Comparison of ENCODE assay signal across 9 cellular contexts in the genomic region with DNA sequence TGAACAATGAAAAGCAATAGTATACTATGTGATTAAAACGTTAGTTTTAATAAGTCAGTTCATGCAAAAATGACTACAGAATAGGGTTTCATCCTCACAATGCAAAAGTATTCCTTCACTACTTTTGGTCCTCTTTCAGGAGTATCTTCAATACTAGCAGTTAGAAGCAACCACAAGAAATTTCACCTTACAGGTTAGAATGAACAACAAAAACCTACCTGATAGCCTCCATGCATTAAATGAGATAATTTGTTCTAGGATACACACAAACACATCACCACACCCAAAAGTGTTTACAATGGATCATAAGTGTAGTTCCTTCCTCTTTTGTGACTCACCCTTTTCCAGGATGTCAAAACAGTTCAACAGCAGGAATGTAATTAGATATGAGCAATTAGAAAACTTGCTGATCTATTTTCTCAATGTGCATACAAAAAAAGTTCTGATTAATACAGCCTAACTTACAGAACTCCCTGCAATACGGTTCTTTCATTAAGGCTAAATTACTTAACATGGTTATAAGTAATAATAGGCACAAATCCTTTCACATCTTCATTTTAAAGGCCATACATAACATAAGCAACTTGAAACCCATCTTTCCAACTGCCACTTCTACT. TPM values are rescaled to one million over a fixed set of nuclear protein-coding genes. Genes with fewer than 3 reads are reported as not detected.
DNase-seq lines count a peak whose midpoint lies in the region; ATAC-seq, FAIRE-seq and TF ChIP-seq lines count a peak whose summit lies in the region.
"Had no signal": no experiment of that assay in that cellular context is flagged by ENCODE, and none has a peak within 500 bp of the region (broad histone marks: within the 10 kb centered on the region; RNA-seq: fewer than 3 reads in every experiment).

No MANE protein-coding gene starts in this region.

- no TSS peak for BruUV-seq in HepG2 (replicated peaks; lab: Mats Ljungman, UMichigan)

- H3K27me3 ChIP-seq in cardiac muscle cell (no peaks in the 10 kb centered on the region), ascending aorta (no peaks in the 10 kb centered on the region), HepG2 (ENCODE audit: control insufficient read depth in 1 of 2, insufficient read depth in 2 of 2, low read length in 2 of 2) (no peaks in the 10 kb centered on the region)

- H2AFZ ChIP-seq in HepG2 (ENCODE audit: low read length) = no peak overlapping the region

- no peak overlapping the region for H3K4me2 ChIP-seq in HepG2 (ENCODE audit: low read depth, low read length)

- H3K27ac ChIP-seq in cardiac muscle cell = peak overlapping the region; percentile 82
- peak overlapping the region; percentile 50 to 57 for H3K27ac ChIP-seq in ascending aorta
- no peak overlapping the region for H3K27ac ChIP-seq in HepG2 (ENCODE audit: extremely low read length, insufficient read depth, low read length)

- FAIRE-seq in HepG2 (lab: Jason Lieb, UNC) = no peak

- no peak for ATAC-seq in HepG2
- no peak for ATAC-seq in GM21528 (IDR thresholded peaks at IDR 0.05; ENCODE audit: low FRiP score, unreplicated experiment)

- WGBS in HepG2 (ENCODE audit: low lambda C conversion rate) = 78% methylated on average over 2 of the region's 2 CpGs

- no peak overlapping the region for H3K4me3 ChIP-seq in cardiac muscle cell
- no peak overlapping the region for H3K4me3 ChIP-seq in ascending aorta
- no peak overlapping the region for H3K4me3 ChIP-seq in HepG2 (replicated peaks in 1 of 3; ENCODE audit: insufficient read depth in 1 of 3, low read depth in 2 of 3, low read length in 3 of 3)

- no peaks in the 10 kb centered on the region for H4K20me1 ChIP-seq in HepG2 (ENCODE audit: insufficient read depth, low read length)

- TF ChIP-seq RAD21 in HepG2 (CRISPR knock-in tag; IDR thresholded peaks at IDR 0.05) = no peak

- TF ChIP-seq CTCF in cardiac muscle cell (IDR thresholded peaks at IDR 0.05; ENCODE audit: low read depth, low read length) (no peak), ascending aorta (IDR thresholded peaks at IDR 0.05) (no peak), HepG2 (CRISPR knock-in tag; IDR thresholded peaks at IDR 0.05) (no peak)

- CTCF ChIA-PET in HepG2 (lab: Yijun Ruan, JAX; ENCODE audit: low intra/inter-chr PET ratio, low total read pairs) = no interaction called here

- no peak overlapping the region for H3K9ac ChIP-seq in HepG2 (ENCODE audit: insufficient read depth, low read depth, low read length)

- intact Hi-C loops in cardiac septum (cut with DNase I) (no loop called here), ascending aorta (cut with DNase I) (no loop called here), HepG2 (cut with micrococcal nuclease; ENCODE audit: unreplicated experiment) (no loop called here)

- DNase-seq in cardiac muscle cell (ENCODE audit: low read depth in 1 of 2, low spot score in 1 of 2) (peak in 1 of 2 donors; percentile 45), cardiac septum (ENCODE audit: low spot score) (no peak), ascending aorta (ENCODE audit: low spot score in 2 of 2) (no peak), HepG2 (ENCODE audit: low spot score) (peak; percentile 37), HuH-7 (ENCODE audit: low spot score) (no peak)
- DNase-seq in activated CD4-positive, alpha-beta T cell treated with anti-CD3 and anti-CD28 coated beads for 48 hours = no peak
- no peak for DNase-seq in stimulated activated CD4-positive, alpha-beta T cell treated with anti-CD3 and anti-CD28 coated beads, Interleukin-4, amount 100 ng/mL, for 1 hour
- DNase-seq: nucleus accumbens had no signal

- H3K4me1 ChIP-seq in cardiac muscle cell (ENCODE audit: low read depth) (peaks cover 43% of the 10 kb centered on the region), ascending aorta (peaks cover 16 to 29% of the 10 kb centered on the region in 2 donors), HepG2 (ENCODE audit: insufficient read depth, low read length) (peaks cover 31% of the 10 kb centered on the region)

- in situ Hi-C loops in HepG2 (cut with HindIII; ENCODE audit: extremely low pct_ligation_motif_present, low pct_unique_long_range_greater_than_20kb) = no loop called here

- POLR2A ChIA-PET in HepG2 (lab: Yijun Ruan, JAX) = no interaction called here

- H3K36me3 ChIP-seq in cardiac muscle cell = no peaks in the 10 kb centered on the region
- H3K36me3 ChIP-seq in ascending aorta = no peaks in the 10 kb centered on the region
- no peaks in the 10 kb centered on the region for H3K36me3 ChIP-seq in HepG2 (replicated peaks in 1 of 2; ENCODE audit: control insufficient read depth in 1 of 2, insufficient read depth in 2 of 2, low read length in 2 of 2)

- no peaks in the 10 kb centered on the region for H3K79me2 ChIP-seq in HepG2 (ENCODE audit: insufficient read depth, low read length)

- no peak for TF ChIP-seq POLR2A in HepG2 (IDR thresholded peaks at IDR 0.05; ENCODE audit: insufficient read depth in 1 of 2, low read depth in 2 of 2, low read length in 2 of 2)

- H3K9me3 ChIP-seq in cardiac muscle cell (ENCODE audit: low read depth) (no peaks in the 10 kb centered on the region), ascending aorta (no peaks in the 10 kb centered on the region), HepG2 (ENCODE audit: low read length) (no peaks in the 10 kb centered on the region)

- peak in 1 of 2 experiments; percentile 19; a peak in 1 of 4 replicates for TF ChIP-seq EP300 in HepG2 (IDR thresholded peaks at IDR 0.05; ENCODE audit: low read depth in 2 of 2, low read length in 2 of 2)
- no peak for TF ChIP-seq EP300 in HepG2 (CRISPR knock-in tag; IDR thresholded peaks at IDR 0.05; ENCODE audit: borderline replicate concordance)

TF ChIP-seq in HepG2, 621 proteins besides CTCF, POLR2A, EP300 and RAD21 (continues in another document):
- no peak for TF ChIP-seq FOXP1 (IDR thresholded peaks at IDR 0.05)
- peak; percentile 77 for TF ChIP-seq FOXP1 (CRISPR knock-in tag; IDR thresholded peaks at IDR 0.05)
- TF ChIP-seq SALL1 (CRISPR knock-in tag; IDR thresholded peaks at IDR 0.05) = no peak
- TF ChIP-seq, protein P1, sequence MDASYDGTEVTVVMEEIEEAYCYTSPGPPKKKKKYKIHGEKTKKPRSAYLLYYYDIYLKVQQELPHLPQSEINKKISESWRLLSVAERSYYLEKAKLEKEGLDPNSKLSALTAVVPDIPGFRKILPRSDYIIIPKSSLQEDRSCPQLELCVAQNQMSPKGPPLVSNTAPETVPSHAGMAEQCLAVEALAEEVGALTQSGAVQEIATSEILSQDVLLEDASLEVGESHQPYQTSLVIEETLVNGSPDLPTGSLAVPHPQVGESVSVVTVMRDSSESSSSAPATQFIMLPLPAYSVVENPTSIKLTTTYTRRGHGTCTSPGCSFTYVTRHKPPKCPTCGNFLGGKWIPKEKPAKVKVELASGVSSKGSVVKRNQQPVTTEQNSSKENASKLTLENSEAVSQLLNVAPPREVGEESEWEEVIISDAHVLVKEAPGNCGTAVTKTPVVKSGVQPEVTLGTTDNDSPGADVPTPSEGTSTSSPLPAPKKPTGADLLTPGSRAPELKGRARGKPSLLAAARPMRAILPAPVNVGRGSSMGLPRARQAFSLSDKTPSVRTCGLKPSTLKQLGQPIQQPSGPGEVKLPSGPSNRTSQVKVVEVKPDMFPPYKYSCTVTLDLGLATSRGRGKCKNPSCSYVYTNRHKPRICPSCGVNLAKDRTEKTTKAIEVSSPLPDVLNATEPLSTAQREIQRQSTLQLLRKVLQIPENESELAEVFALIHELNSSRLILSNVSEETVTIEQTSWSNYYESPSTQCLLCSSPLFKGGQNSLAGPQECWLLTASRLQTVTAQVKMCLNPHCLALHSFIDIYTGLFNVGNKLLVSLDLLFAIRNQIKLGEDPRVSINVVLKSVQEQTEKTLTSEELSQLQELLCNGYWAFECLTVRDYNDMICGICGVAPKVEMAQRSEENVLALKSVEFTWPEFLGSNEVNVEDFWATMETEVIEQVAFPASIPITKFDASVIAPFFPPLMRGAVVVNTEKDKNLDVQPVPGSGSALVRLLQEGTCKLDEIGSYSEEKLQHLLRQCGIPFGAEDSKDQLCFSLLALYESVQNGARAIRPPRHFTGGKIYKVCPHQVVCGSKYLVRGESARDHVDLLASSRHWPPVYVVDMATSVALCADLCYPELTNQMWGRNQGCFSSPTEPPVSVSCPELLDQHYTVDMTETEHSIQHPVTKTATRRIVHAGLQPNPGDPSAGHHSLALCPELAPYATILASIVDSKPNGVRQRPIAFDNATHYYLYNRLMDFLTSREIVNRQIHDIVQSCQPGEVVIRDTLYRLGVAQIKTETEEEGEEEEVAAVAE (CRISPR knock-in tag; IDR thresholded peaks at IDR 0.05; ENCODE audit: borderline replicate concordance) = no peak
- peak; percentile 28; the same call in 1 of the 2 replicates for TF ChIP-seq ELF3 (CRISPR knock-in tag; IDR thresholded peaks at IDR 0.05)
- TF ChIP-seq FOXA3 (CRISPR knock-in tag; IDR thresholded peaks at IDR 0.05) = peak; percentile 16; the same call in 1 of the 2 replicates

RNA-seq across cellular contexts. Expression of a gene that starts 21.6 kb away (rescaled TPM):
- total RNA-seq in cardiac muscle cell (58.7 and 127 TPM in 2 replicates), cardiac septum (78.0 TPM), ascending aorta (34.0 TPM), HepG2 (2016; rRNA removed; fragmentation: Illumina TruSeq; extraction: Trizol) (17.8 and 22.1 TPM in 2 replicates)
- polyA plus RNA-seq in cardiac muscle cell (155 and 297 TPM in 2 replicates), HepG2 (2011; rRNA removed) (33.5 and 39.2 TPM in 2 replicates)
- total RNA-seq in HepG2 (2016; cell fraction: cytosol; rRNA removed; fragmentation: Illumina TruSeq; extraction: Trizol; ENCODE audit: low read depth) = 14.4 and 18.1 TPM in 2 replicates
- total RNA-seq in HepG2 (2016; cell fraction: insoluble cytoplasmic fraction; rRNA removed; fragmentation: Illumina TruSeq; extraction: Trizol) = 19.7 and 21.3 TPM in 2 replicates
- 7.7 and 8.4 TPM in 2 replicates for total RNA-seq in HepG2 (2016; cell fraction: membrane; rRNA removed; fragmentation: Illumina TruSeq; extraction: Trizol)
- 36.5 and 36.9 TPM in 2 replicates for total RNA-seq in HepG2 (2016; cell fraction: nucleus; rRNA removed; fragmentation: Illumina TruSeq; extraction: Trizol)
- polyA plus RNA-seq in HepG2 (2011; cell fraction: cytosol; rRNA removed) = 12.5 and 15.3 TPM in 2 replicates
- polyA plus RNA-seq in HepG2 (2011; cell fraction: nucleus; rRNA removed) = 35.7 and 38.2 TPM in 2 replicates
- polyA plus RNA-seq in HepG2 (2012) = 27.2 and 36.9 TPM in 2 replicates
- polyA plus RNA-seq in HepG2 (2016; cell fraction: cytosol; fragmentation: Illumina TruSeq; extraction: Trizol; ENCODE audit: low read depth) = 0.66 and 0.80 TPM in 2 replicates
- polyA plus RNA-seq in HepG2 (2016; cell fraction: insoluble cytoplasmic fraction; fragmentation: Illumina TruSeq; extraction: Trizol; ENCODE audit: low read depth) = 10.1 and 14.0 TPM in 2 replicates
- 2.0 TPM in 2 replicates for polyA plus RNA-seq in HepG2 (2016; cell fraction: membrane; fragmentation: Illumina TruSeq; extraction: Trizol; ENCODE audit: low read depth)
- polyA plus RNA-seq in HepG2 (2016; cell fraction: nucleus; fragmentation: Illumina TruSeq; extraction: Trizol; ENCODE audit: insufficient read depth, low read depth) = 40.1 and 43.4 TPM in 2 replicates
- 60.8 and 71.4 TPM in 2 replicates for polyA minus RNA-seq in HepG2 (2011; rRNA and poly(A)+ RNA removed; ENCODE audit: low replicate concordance)
- polyA minus RNA-seq in HepG2 (2011; cell fraction: cytosol; rRNA and poly(A)+ RNA removed) = 20.9 and 27.9 TPM in 2 replicates
- polyA minus RNA-seq in HepG2 (2011; cell fraction: nucleus; rRNA and poly(A)+ RNA removed) = 93.1 and 97.1 TPM in 2 replicates
